ENCODE assay signal across 1 cellular context in genomic region chr16:3457434-3458252, GRCh38.
TF ChIP-seq lines count a peak whose summit lies in the region.

No MANE protein-coding gene starts in this region.

TF ChIP-seq in HEK293, 187 proteins besides CTCF, POLR2A, EP300 and RAD21 (continued from another document and continues in another):
- TF ChIP-seq REST (tag by site-specific recombination; IDR thresholded peaks at IDR 0.05) (peak; percentile 59; the same call in 1 of the 2 replicates), ZSCAN23 (tag by site-specific recombination; IDR thresholded peaks at IDR 0.05) (no peak), ZFP37 (tag by site-specific recombination; IDR thresholded peaks at IDR 0.05) (peak; percentile 86), ZBTB49 (tag by site-specific recombination; IDR thresholded peaks at IDR 0.05; ENCODE audit: low read depth) (no peak), YY1 (tag by site-specific recombination; IDR thresholded peaks at IDR 0.05) (peak; percentile 97), KLF7 (tag by site-specific recombination; IDR thresholded peaks at IDR 0.05; ENCODE audit: borderline replicate concordance) (0 out of 2 replicates have a peak, but pooled peaks have one; percentile 24), ZBTB20 (tag by site-specific recombination; IDR thresholded peaks at IDR 0.05) (peak; percentile 92), ZNF76 (tag by site-specific recombination; IDR thresholded peaks at IDR 0.05; ENCODE audit: borderline replicate concordance, low read depth) (peak; percentile 81), ZNF426 (tag by site-specific recombination; IDR thresholded peaks at IDR 0.05) (no peak), ZNF132 (tag by site-specific recombination; IDR thresholded peaks at IDR 0.05; ENCODE audit: borderline replicate concordance) (no peak), ZNF394 (tag by site-specific recombination; IDR thresholded peaks at IDR 0.05; ENCODE audit: borderline replicate concordance) (peak; percentile 51; the same call in 1 of the 2 replicates), ZNF596 (tag by site-specific recombination; IDR thresholded peaks at IDR 0.05) (no peak), EGR2 (tag by site-specific recombination; IDR thresholded peaks at IDR 0.05; ENCODE audit: low read depth) (peak; percentile 22; the same call in 1 of the 2 replicates), PATZ1 (tag by site-specific recombination; IDR thresholded peaks at IDR 0.05) (peak; percentile 99), ZNF843 (tag by site-specific recombination; IDR thresholded peaks at IDR 0.05) (peak; percentile 72; the same call in 1 of the 2 replicates), IKZF3 (tag by site-specific recombination; IDR thresholded peaks at IDR 0.05) (0 out of 2 replicates have a peak, but pooled peaks have one; percentile 59), ZNF138 (tag by site-specific recombination; IDR thresholded peaks at IDR 0.05; ENCODE audit: borderline replicate concordance) (no peak), ZNF785 (tag by site-specific recombination; IDR thresholded peaks at IDR 0.05) (peak; percentile 99), MYNN (tag by site-specific recombination; IDR thresholded peaks at IDR 0.05; ENCODE audit: borderline replicate concordance) (peak; percentile 20; the same call in 1 of the 2 replicates), ZEB2 (tag by site-specific recombination; IDR thresholded peaks at IDR 0.05) (peak; percentile 96), ZNF114 (tag by site-specific recombination; IDR thresholded peaks at IDR 0.05) (no peak), KLF10 (tag by site-specific recombination; IDR thresholded peaks at IDR 0.05) (peak; percentile 65; the same call in 1 of the 2 replicates), ZNF121 (tag by site-specific recombination; IDR thresholded peaks at IDR 0.05) (no peak; the same call in 1 of the 2 replicates), ZNF777 (tag by site-specific recombination; IDR thresholded peaks at IDR 0.05; ENCODE audit: borderline replicate concordance) (no peak), ZBTB17 (tag by site-specific recombination; IDR thresholded peaks at IDR 0.05) (peak; percentile 88), ZNF175 (tag by site-specific recombination; IDR thresholded peaks at IDR 0.05) (no peak), ZNF645 (tag by site-specific recombination; IDR thresholded peaks at IDR 0.05) (no peak), KLF1 (tag by site-specific recombination; IDR thresholded peaks at IDR 0.05) (peak; percentile 55), KLF9 (tag by site-specific recombination; IDR thresholded peaks at IDR 0.05; ENCODE audit: low read depth) (peak; percentile 77), ZBTB48 (tag by site-specific recombination; IDR thresholded peaks at IDR 0.05) (0 out of 2 replicates have a peak, but pooled peaks have one; percentile 16), ZBTB7A (tag by site-specific recombination; IDR thresholded peaks at IDR 0.05; ENCODE audit: low read depth) (no peak; the same call in 1 of the 2 replicates), GLIS2 (tag by site-specific recombination; IDR thresholded peaks at IDR 0.05) (peak; percentile 95), ZNF391 (tag by site-specific recombination; IDR thresholded peaks at IDR 0.05; ENCODE audit: borderline replicate concordance, low read depth) (0 out of 2 replicates have a peak, but pooled peaks have one; percentile 74), ZNF302 (tag by site-specific recombination; IDR thresholded peaks at IDR 0.05; ENCODE audit: low read depth) (no peak), ZFP69B (tag by site-specific recombination; IDR thresholded peaks at IDR 0.05) (peak; percentile 57)
- TF ChIP-seq, protein P1, sequence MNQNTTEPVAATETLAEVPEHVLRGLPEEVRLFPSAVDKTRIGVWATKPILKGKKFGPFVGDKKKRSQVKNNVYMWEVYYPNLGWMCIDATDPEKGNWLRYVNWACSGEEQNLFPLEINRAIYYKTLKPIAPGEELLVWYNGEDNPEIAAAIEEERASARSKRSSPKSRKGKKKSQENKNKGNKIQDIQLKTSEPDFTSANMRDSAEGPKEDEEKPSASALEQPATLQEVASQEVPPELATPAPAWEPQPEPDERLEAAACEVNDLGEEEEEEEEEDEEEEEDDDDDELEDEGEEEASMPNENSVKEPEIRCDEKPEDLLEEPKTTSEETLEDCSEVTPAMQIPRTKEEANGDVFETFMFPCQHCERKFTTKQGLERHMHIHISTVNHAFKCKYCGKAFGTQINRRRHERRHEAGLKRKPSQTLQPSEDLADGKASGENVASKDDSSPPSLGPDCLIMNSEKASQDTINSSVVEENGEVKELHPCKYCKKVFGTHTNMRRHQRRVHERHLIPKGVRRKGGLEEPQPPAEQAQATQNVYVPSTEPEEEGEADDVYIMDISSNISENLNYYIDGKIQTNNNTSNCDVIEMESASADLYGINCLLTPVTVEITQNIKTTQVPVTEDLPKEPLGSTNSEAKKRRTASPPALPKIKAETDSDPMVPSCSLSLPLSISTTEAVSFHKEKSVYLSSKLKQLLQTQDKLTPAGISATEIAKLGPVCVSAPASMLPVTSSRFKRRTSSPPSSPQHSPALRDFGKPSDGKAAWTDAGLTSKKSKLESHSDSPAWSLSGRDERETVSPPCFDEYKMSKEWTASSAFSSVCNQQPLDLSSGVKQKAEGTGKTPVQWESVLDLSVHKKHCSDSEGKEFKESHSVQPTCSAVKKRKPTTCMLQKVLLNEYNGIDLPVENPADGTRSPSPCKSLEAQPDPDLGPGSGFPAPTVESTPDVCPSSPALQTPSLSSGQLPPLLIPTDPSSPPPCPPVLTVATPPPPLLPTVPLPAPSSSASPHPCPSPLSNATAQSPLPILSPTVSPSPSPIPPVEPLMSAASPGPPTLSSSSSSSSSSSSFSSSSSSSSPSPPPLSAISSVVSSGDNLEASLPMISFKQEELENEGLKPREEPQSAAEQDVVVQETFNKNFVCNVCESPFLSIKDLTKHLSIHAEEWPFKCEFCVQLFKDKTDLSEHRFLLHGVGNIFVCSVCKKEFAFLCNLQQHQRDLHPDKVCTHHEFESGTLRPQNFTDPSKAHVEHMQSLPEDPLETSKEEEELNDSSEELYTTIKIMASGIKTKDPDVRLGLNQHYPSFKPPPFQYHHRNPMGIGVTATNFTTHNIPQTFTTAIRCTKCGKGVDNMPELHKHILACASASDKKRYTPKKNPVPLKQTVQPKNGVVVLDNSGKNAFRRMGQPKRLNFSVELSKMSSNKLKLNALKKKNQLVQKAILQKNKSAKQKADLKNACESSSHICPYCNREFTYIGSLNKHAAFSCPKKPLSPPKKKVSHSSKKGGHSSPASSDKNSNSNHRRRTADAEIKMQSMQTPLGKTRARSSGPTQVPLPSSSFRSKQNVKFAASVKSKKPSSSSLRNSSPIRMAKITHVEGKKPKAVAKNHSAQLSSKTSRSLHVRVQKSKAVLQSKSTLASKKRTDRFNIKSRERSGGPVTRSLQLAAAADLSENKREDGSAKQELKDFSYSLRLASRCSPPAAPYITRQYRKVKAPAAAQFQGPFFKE (tag by site-specific recombination; IDR thresholded peaks at IDR 0.05; ENCODE audit: borderline replicate concordance) = no peak
- TF ChIP-seq, protein P2, sequence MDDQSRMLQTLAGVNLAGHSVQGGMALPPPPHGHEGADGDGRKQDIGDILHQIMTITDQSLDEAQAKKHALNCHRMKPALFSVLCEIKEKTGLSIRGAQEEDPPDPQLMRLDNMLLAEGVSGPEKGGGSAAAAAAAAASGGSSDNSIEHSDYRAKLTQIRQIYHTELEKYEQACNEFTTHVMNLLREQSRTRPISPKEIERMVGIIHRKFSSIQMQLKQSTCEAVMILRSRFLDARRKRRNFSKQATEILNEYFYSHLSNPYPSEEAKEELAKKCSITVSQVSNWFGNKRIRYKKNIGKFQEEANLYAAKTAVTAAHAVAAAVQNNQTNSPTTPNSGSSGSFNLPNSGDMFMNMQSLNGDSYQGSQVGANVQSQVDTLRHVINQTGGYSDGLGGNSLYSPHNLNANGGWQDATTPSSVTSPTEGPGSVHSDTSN (CRISPR knock-in tag; IDR thresholded peaks at IDR 0.05) = no peak
- TF ChIP-seq, protein P3, sequence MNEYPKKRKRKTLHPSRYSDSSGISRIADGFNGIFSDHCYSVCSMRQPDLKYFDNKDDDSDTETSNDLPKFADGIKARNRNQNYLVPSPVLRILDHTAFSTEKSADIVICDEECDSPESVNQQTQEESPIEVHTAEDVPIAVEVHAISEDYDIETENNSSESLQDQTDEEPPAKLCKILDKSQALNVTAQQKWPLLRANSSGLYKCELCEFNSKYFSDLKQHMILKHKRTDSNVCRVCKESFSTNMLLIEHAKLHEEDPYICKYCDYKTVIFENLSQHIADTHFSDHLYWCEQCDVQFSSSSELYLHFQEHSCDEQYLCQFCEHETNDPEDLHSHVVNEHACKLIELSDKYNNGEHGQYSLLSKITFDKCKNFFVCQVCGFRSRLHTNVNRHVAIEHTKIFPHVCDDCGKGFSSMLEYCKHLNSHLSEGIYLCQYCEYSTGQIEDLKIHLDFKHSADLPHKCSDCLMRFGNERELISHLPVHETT (tag by site-specific recombination; IDR thresholded peaks at IDR 0.05) = peak; percentile 60; the same call in 1 of the 2 replicates
- TF ChIP-seq, protein P4, sequence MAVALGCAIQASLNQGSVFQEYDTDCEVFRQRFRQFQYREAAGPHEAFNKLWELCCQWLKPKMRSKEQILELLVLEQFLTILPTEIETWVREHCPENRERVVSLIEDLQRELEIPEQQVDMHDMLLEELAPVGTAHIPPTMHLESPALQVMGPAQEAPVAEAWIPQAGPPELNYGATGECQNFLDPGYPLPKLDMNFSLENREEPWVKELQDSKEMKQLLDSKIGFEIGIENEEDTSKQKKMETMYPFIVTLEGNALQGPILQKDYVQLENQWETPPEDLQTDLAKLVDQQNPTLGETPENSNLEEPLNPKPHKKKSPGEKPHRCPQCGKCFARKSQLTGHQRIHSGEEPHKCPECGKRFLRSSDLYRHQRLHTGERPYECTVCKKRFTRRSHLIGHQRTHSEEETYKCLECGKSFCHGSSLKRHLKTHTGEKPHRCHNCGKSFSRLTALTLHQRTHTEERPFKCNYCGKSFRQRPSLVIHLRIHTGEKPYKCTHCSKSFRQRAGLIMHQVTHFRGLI (tag by site-specific recombination; IDR thresholded peaks at IDR 0.05) = no peak; the same call in 1 of the 2 replicates
